In the genomic region with DNA sequence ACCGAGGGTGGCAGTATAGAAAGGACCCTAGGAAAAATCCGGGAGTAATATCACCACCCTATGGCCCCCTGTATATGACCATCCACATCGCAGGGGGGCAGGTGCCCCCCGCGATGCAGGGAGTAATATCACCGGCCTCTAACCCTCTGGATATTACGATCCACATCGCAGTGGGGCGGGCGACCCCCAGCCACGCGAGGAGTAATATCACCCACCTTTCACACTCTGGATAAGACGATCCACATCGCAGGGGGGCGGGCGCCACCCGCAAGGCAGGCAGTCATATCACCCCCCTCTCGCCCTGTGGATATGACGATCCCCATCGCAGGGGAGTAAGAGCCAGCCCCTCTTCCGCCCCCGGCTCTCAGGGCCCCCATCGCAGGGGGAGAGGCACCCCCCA, we compare ENCODE assay signal across 33 cellular contexts.
DNase-seq lines count a peak whose midpoint lies in the region; ATAC-seq and TF ChIP-seq lines count a peak whose summit lies in the region.
"Had no signal": no experiment of that assay in that cellular context is flagged by ENCODE, and none has a peak within 500 bp of the region (broad histone marks: within the 10 kb centered on the region; RNA-seq: fewer than 3 reads in every experiment).

No MANE protein-coding gene starts in this region.

- H2AK5ac ChIP-seq in neuronal stem cell (ENCODE audit: low read depth, low read length) = peak overlapping the region; percentile 76

- no peak overlapping the region for H3K4ac ChIP-seq in neuronal stem cell (ENCODE audit: low read length)

- no peak overlapping the region for H2BK12ac ChIP-seq in neuronal stem cell (ENCODE audit: low read length)

- peaks cover 20% of the 10 kb centered on the region for H3K36me3 Mint-ChIP-seq in neural crest cell (ENCODE audit: low read depth)
- H3K36me3 Mint-ChIP-seq: CD14-positive monocyte; CD4-positive, alpha-beta memory T cell; CD4-positive, CD25-positive, alpha-beta regulatory T cell; CD8-positive, alpha-beta memory T cell; CD8-positive, alpha-beta T cell had no signal

- TF ChIP-seq POLR2A in Peyer's patch (IDR thresholded peaks at IDR 0.05) = no peak

- no peak overlapping the region for H4K8ac ChIP-seq in neuronal stem cell (ENCODE audit: low read depth, low read length)

- no peaks in the 10 kb centered on the region for H3K27me3 ChIP-seq in neuronal stem cell (ENCODE audit: control insufficient read depth in 3 of 3, insufficient read depth in 3 of 3, low read depth in 1 of 3, low read length in 3 of 3)
- no peaks in the 10 kb centered on the region for H3K27me3 ChIP-seq in Peyer's patch
- H3K27me3 ChIP-seq: BE2C; BLaER1; BLaER1 treated with 17β-estradiol and CSF1 and Interleukin-3, amounts not matched to agents 10 nM and 100 nM had no signal

- no peaks in the 10 kb centered on the region for H3K9me3 ChIP-seq in neuronal stem cell (replicated peaks in 1 of 2; ENCODE audit: control insufficient read depth in 2 of 2, insufficient read depth in 1 of 2, low read depth in 1 of 2, low read length in 2 of 2)
- no peaks in the 10 kb centered on the region for H3K9me3 ChIP-seq in Peyer's patch
- H3K9me3 ChIP-seq: A549; BE2C; BLaER1; BLaER1 treated with 17β-estradiol and CSF1 and Interleukin-3, amounts not matched to agents 10 nM and 100 nM; Caco-2 had no signal

- no peak overlapping the region for H3K9ac ChIP-seq in neuronal stem cell (ENCODE audit: low read depth, low read length, poor library complexity)
- H3K9ac ChIP-seq: BLaER1; BLaER1 treated with 17β-estradiol and CSF1 and Interleukin-3, amounts not matched to agents 10 nM and 100 nM had no signal

- no peak overlapping the region for H3K27ac Mint-ChIP-seq in neural crest cell (ENCODE audit: unreplicated experiment)
- H3K27ac Mint-ChIP-seq: B cell; CD14-positive monocyte; CD4-positive, alpha-beta memory T cell; CD4-positive, alpha-beta T cell; CD4-positive, CD25-positive, alpha-beta regulatory T cell; CD8-positive, alpha-beta memory T cell; CD8-positive, alpha-beta T cell had no signal

- no peak overlapping the region for H4K91ac ChIP-seq in neuronal stem cell (ENCODE audit: low read depth, low read length, poor library complexity)

- H3K14ac ChIP-seq in neuronal stem cell (ENCODE audit: low read length) = no peak overlapping the region

- WGBS in neuronal stem cell (ENCODE audit: extremely low coverage in 2 of 2, insufficient read length in 2 of 2, insufficient replicate concordance in 1 of 2), 2 donors = no CpG with 5 or more reads among the region's 23 CpGs

- ATAC-seq in HG02763 (IDR thresholded peaks at IDR 0.05; ENCODE audit: unreplicated experiment) = no peak
- ATAC-seq: A549; CD8-positive, alpha-beta T cell had no signal

- intact Hi-C loops in posterior vena cava (cut with DNase I) = no loop called here

- TF ChIP-seq CTCF in neural crest cell (conservative IDR thresholded peaks at IDR 0.05) (no peak), Peyer's patch (IDR thresholded peaks at IDR 0.05) (no peak)

- H3K27ac ChIP-seq in neuronal stem cell (replicated peaks; ENCODE audit: low read length) (no peak overlapping the region), Peyer's patch (no peak overlapping the region)
- H3K27ac ChIP-seq: 22Rv1; A549; BLaER1; BLaER1 treated with 17β-estradiol and CSF1 and Interleukin-3, amounts not matched to agents 10 nM and 100 nM; C4-2B had no signal

- H3K23ac ChIP-seq in neuronal stem cell (ENCODE audit: low read depth, low read length, poor library complexity) = no peak overlapping the region

- peaks cover 2% of the 10 kb centered on the region for H3K9me3 Mint-ChIP-seq in neural crest cell

- H3K4me1 Mint-ChIP-seq in neural crest cell = peaks cover 19% of the 10 kb centered on the region
- H3K4me1 Mint-ChIP-seq: B cell; CD14-positive monocyte; CD4-positive, alpha-beta memory T cell; CD4-positive, CD25-positive, alpha-beta regulatory T cell; CD8-positive, alpha-beta memory T cell had no signal

- H3K4me1 ChIP-seq in neuronal stem cell (ENCODE audit: control insufficient read depth in 2 of 2, insufficient read depth in 1 of 2, low read depth in 1 of 2, low read length in 2 of 2) (peaks cover 0 to 6% of the 10 kb centered on the region in 2 donors), Peyer's patch (no peaks in the 10 kb centered on the region)
- H3K4me1 ChIP-seq: A549; BE2C; BLaER1; BLaER1 treated with 17β-estradiol and CSF1 and Interleukin-3, amounts not matched to agents 10 nM and 100 nM had no signal

- no peak overlapping the region for H2BK15ac ChIP-seq in neuronal stem cell (ENCODE audit: low read length)

- H3K4me3 ChIP-seq in neuronal stem cell (ENCODE audit: low read length in 2 of 2) = no peak overlapping the region
- no peak overlapping the region for H3K4me3 ChIP-seq in Peyer's patch
- H3K4me3 ChIP-seq: A549; BLaER1; BLaER1 treated with 17β-estradiol and CSF1 and Interleukin-3, amounts not matched to agents 10 nM and 100 nM had no signal

- H3K27me3 Mint-ChIP-seq in neural crest cell (ENCODE audit: low read depth) = no peaks in the 10 kb centered on the region
- H3K27me3 Mint-ChIP-seq: B cell; CD4-positive, CD25-positive, alpha-beta regulatory T cell had no signal

- no peaks in the 10 kb centered on the region for H3K36me3 ChIP-seq in neuronal stem cell (replicated peaks in 1 of 2; ENCODE audit: control insufficient read depth in 2 of 2, insufficient read depth in 2 of 2, low read length in 2 of 2)
- no peaks in the 10 kb centered on the region for H3K36me3 ChIP-seq in Peyer's patch
- H3K36me3 ChIP-seq: BE2C; BLaER1; BLaER1 treated with 17β-estradiol and CSF1 and Interleukin-3, amounts not matched to agents 10 nM and 100 nM had no signal

- peak overlapping the region; percentile 35 for H2BK5ac ChIP-seq in neuronal stem cell (ENCODE audit: low read length)

- peak overlapping the region; percentile 71 for H3K18ac ChIP-seq in neuronal stem cell (ENCODE audit: low read length)

- H2AFZ ChIP-seq in neuronal stem cell (ENCODE audit: low read length) = no peak overlapping the region

- peak overlapping the region; percentile 44 for H3K4me3 Mint-ChIP-seq in neural crest cell
- H3K4me3 Mint-ChIP-seq: B cell; CD14-positive monocyte; CD4-positive, alpha-beta memory T cell; CD4-positive, alpha-beta T cell; CD4-positive, CD25-positive, alpha-beta regulatory T cell; CD8-positive, alpha-beta memory T cell; CD8-positive, alpha-beta T cell had no signal

- no peak overlapping the region for H3K4me2 ChIP-seq in neuronal stem cell (ENCODE audit: insufficient read depth, low read length, poor library complexity, severe bottlenecking)
- H3K4me2 ChIP-seq: A549; BLaER1; BLaER1 treated with 17β-estradiol and CSF1 and Interleukin-3, amounts not matched to agents 10 nM and 100 nM had no signal

- DNase-seq in neural crest cell (ENCODE audit: low read depth, low spot score) = no peak
- no peak for DNase-seq in neuronal stem cell (ENCODE audit: low spot score)
- peak; percentile 70 for DNase-seq in posterior vena cava (ENCODE audit: low spot score)
- DNase-seq in Peyer's patch = no peak
- no peak for DNase-seq in NCI-H1105 (lab: John Stamatoyannopoulos, UW)
- DNase-seq: 8988T; ACHN; AML-193; BE2C; C1 segment of cervical spinal cord; Caco-2; Calu3; CD4-positive, alpha-beta memory T cell; CD4-positive, alpha-beta T cell; CD4-positive, CD25-positive, alpha-beta regulatory T cell; CD8-positive, alpha-beta memory T cell; CD8-positive, alpha-beta T cell; COR-L47; DMS 273 treated with DMSO at 0.1 percent for 48 hours; DMS153; DMS53; DMS79; DMS79 treated with DMSO at 0.1 percent for 48 hours; DND-41; EL had no signal

- H3K79me1 ChIP-seq in neuronal stem cell (ENCODE audit: low read depth, low read length) = no peaks in the 10 kb centered on the region

- no peak overlapping the region for H2BK120ac ChIP-seq in neuronal stem cell (ENCODE audit: low read depth, low read length)
